Comparison of ENCODE assay signal across 1 cellular context in the genomic region with DNA sequence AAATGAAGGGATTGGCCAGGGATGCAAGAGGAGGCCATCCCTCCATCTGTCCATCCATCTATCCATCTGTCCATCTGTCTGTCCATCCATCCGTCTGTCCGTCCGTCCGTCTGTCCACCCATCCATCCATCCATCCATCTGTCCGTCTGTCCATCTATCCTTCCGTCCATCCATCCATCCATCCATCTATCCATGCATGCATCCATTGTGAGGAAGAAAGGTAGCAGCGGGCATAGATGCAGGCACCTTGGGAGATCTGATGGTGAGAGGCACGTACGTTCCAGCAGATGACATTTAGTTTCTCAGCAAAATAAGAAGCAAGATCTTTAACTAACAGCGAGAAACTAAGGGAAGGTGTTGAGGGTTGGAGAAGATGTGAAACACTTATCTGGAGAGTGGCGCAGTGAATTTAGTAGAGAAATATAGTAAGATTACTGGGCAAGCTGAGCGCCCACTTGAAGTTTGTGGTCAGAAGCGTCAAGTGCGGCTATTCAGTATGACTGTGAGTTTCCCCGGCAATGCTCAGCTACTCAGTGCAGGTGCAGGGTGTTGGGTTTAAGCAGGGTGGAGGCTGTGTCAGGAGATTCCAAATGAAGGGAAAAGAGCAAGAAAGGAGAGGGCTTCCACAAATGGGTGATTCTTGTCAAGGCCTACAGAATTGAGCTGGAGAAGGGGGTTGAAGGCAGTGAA.
TF ChIP-seq lines count a peak whose summit lies in the region.

No MANE protein-coding gene starts in this region.

TF ChIP-seq in GM12878, 131 proteins besides CTCF, POLR2A, EP300 and RAD21 (continued from another document and continues in another):
- TF ChIP-seq IRF5 (IDR thresholded peaks at IDR 0.05; ENCODE audit: borderline replicate concordance) (no peak), LARP7 (IDR thresholded peaks at IDR 0.05) (peak; percentile 55; the same call in 1 of the 2 replicates), MTA3 (IDR thresholded peaks at IDR 0.05; ENCODE audit: borderline replicate concordance, low read length) (peak; percentile 65; the same call in 1 of the 2 replicates), SPI1 (IDR thresholded peaks at IDR 0.05; ENCODE audit: borderline replicate concordance, insufficient read depth, low read depth, low read length) (no peak), SMARCA5 (IDR thresholded peaks at IDR 0.05) (0 out of 2 replicates have a peak, but pooled peaks have one; percentile 39), MYC (IDR thresholded peaks at IDR 0.05; ENCODE audit: insufficient read depth, insufficient read length, insufficient replicate concordance, low read length, severe bottlenecking) (no peak), ZNF622 (IDR thresholded peaks at IDR 0.05) (no peak), BHLHE40 (IDR thresholded peaks at IDR 0.05; ENCODE audit: borderline replicate concordance in 1 of 2, low read depth in 2 of 2, low read length in 1 of 2) (peak; percentile 59 to 68; a peak in 3 of 4 replicates), CBFB (IDR thresholded peaks at IDR 0.05; ENCODE audit: low read depth) (peak; percentile 91), POU2F2 (IDR thresholded peaks at IDR 0.05; ENCODE audit: borderline replicate concordance, low read depth, low read length) (0 out of 3 replicates have a peak, but pooled peaks have one; percentile 59), HDGF (IDR thresholded peaks at IDR 0.05) (no peak), KDM1A (IDR thresholded peaks at IDR 0.05; ENCODE audit: borderline replicate concordance) (no peak), BCL11A (IDR thresholded peaks at IDR 0.05; ENCODE audit: low read depth, low read length) (peak; percentile 86), DPF2 (IDR thresholded peaks at IDR 0.05) (peak; percentile 91), TCF3 (IDR thresholded peaks at IDR 0.05; ENCODE audit: borderline replicate concordance, insufficient read depth, low read depth, low read length) (peak; percentile 88; the same call in 1 of the 2 replicates), MXI1 (IDR thresholded peaks at IDR 0.05; ENCODE audit: low read depth, low read length) (0 out of 2 replicates have a peak, but pooled peaks have one; percentile 14), RUNX3 (IDR thresholded peaks at IDR 0.05; ENCODE audit: low read length) (peak; percentile 99), ATF2 (IDR thresholded peaks at IDR 0.05; ENCODE audit: low read length) (peak; percentile 31; the same call in 1 of the 2 replicates), NFYA (IDR thresholded peaks at IDR 0.05; ENCODE audit: borderline replicate concordance, low read depth, low read length) (no peak), IKZF1 (conservative IDR thresholded peaks at IDR 0.05) (peak; percentile 84), NR2F1 (conservative IDR thresholded peaks at IDR 0.05) (peak; percentile 26; the same call in 1 of the 2 replicates), JUND (IDR thresholded peaks at IDR 0.05; ENCODE audit: low read depth, low read length) (0 out of 2 replicates have a peak, but pooled peaks have one; percentile 31), MLLT1 (IDR thresholded peaks at IDR 0.05) (peak; percentile 87), BACH1 (IDR thresholded peaks at IDR 0.05; ENCODE audit: borderline replicate concordance) (peak; percentile 35; the same call in 1 of the 2 replicates), FOXM1 (IDR thresholded peaks at IDR 0.05; ENCODE audit: low read depth, low read length) (peak; percentile 76; the same call in 1 of the 2 replicates), STAT3 (IDR thresholded peaks at IDR 0.05; ENCODE audit: low read depth, low read length) (0 out of 2 replicates have a peak, but pooled peaks have one; percentile 24), GATAD2B (conservative IDR thresholded peaks at IDR 0.05; ENCODE audit: low read depth) (no peak), IRF3 (IDR thresholded peaks at IDR 0.05) (no peak), TARDBP (IDR thresholded peaks at IDR 0.05; ENCODE audit: borderline replicate concordance) (no peak), PAX5 (IDR thresholded peaks at IDR 0.05; ENCODE audit: borderline replicate concordance, low read depth, low read length) (peak; percentile 73; the same call in 1 of the 2 replicates), FOXK2 (IDR thresholded peaks at IDR 0.05) (no peak), TAF1 (IDR thresholded peaks at IDR 0.05; ENCODE audit: borderline replicate concordance, low read depth, low read length) (no peak), CREM (IDR thresholded peaks at IDR 0.05; ENCODE audit: low read depth) (peak; percentile 83), NFIC (IDR thresholded peaks at IDR 0.05; ENCODE audit: low read depth, low read length) (peak; percentile 83), IKZF2 (IDR thresholded peaks at IDR 0.05) (peak; percentile 88), E2F8 (IDR thresholded peaks at IDR 0.05; ENCODE audit: low read depth, partially characterized antibody) (no peak), SKIL (IDR thresholded peaks at IDR 0.05; ENCODE audit: low read depth, poor library complexity, severe bottlenecking) (peak; percentile 46), EGR1 (IDR thresholded peaks at IDR 0.05; ENCODE audit: borderline replicate concordance in 1 of 2, low read depth in 2 of 2, low read length in 2 of 2) (peak in 1 of 2 experiments; percentile 32; a peak in 1 of 3 replicates), ATF7 (IDR thresholded peaks at IDR 0.05; ENCODE audit: low read depth) (peak; percentile 54)
- TF ChIP-seq, protein P1, sequence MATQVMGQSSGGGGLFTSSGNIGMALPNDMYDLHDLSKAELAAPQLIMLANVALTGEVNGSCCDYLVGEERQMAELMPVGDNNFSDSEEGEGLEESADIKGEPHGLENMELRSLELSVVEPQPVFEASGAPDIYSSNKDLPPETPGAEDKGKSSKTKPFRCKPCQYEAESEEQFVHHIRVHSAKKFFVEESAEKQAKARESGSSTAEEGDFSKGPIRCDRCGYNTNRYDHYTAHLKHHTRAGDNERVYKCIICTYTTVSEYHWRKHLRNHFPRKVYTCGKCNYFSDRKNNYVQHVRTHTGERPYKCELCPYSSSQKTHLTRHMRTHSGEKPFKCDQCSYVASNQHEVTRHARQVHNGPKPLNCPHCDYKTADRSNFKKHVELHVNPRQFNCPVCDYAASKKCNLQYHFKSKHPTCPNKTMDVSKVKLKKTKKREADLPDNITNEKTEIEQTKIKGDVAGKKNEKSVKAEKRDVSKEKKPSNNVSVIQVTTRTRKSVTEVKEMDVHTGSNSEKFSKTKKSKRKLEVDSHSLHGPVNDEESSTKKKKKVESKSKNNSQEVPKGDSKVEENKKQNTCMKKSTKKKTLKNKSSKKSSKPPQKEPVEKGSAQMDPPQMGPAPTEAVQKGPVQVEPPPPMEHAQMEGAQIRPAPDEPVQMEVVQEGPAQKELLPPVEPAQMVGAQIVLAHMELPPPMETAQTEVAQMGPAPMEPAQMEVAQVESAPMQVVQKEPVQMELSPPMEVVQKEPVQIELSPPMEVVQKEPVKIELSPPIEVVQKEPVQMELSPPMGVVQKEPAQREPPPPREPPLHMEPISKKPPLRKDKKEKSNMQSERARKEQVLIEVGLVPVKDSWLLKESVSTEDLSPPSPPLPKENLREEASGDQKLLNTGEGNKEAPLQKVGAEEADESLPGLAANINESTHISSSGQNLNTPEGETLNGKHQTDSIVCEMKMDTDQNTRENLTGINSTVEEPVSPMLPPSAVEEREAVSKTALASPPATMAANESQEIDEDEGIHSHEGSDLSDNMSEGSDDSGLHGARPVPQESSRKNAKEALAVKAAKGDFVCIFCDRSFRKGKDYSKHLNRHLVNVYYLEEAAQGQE (IDR thresholded peaks at IDR 0.05; ENCODE audit: low read depth, low read length) = no peak
- TF ChIP-seq, protein P2, sequence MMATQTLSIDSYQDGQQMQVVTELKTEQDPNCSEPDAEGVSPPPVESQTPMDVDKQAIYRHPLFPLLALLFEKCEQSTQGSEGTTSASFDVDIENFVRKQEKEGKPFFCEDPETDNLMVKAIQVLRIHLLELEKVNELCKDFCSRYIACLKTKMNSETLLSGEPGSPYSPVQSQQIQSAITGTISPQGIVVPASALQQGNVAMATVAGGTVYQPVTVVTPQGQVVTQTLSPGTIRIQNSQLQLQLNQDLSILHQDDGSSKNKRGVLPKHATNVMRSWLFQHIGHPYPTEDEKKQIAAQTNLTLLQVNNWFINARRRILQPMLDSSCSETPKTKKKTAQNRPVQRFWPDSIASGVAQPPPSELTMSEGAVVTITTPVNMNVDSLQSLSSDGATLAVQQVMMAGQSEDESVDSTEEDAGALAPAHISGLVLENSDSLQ (IDR thresholded peaks at IDR 0.05) = 0 out of 2 replicates have a peak, but pooled peaks have one; percentile 23
- TF ChIP-seq, protein P3, sequence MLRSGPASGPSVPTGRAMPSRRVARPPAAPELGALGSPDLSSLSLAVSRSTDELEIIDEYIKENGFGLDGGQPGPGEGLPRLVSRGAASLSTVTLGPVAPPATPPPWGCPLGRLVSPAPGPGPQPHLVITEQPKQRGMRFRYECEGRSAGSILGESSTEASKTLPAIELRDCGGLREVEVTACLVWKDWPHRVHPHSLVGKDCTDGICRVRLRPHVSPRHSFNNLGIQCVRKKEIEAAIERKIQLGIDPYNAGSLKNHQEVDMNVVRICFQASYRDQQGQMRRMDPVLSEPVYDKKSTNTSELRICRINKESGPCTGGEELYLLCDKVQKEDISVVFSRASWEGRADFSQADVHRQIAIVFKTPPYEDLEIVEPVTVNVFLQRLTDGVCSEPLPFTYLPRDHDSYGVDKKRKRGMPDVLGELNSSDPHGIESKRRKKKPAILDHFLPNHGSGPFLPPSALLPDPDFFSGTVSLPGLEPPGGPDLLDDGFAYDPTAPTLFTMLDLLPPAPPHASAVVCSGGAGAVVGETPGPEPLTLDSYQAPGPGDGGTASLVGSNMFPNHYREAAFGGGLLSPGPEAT (IDR thresholded peaks at IDR 0.05; ENCODE audit: low read depth) = peak; percentile 79
